Comparison of ENCODE assay signal across 1 cellular context in the genomic region with DNA sequence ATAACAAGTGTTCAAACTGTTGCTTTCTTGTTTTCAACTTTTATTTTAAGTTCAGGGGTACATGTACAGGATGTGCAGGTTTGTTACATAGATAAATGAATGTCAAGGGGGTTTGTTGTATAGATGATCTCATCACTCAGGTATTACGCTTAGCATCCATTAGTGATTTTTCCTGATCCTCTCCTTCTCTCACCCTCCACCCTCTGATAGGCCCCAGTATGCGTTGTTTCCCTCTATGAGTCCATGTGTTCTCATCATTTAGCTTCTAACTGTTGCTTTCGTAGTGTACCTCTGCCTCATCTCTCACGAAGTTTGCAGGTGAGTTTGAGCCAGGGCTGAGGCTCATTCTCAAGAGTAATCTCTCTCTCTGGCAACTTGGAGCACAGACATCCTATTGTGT.
TF ChIP-seq lines count a peak whose summit lies in the region.

No MANE protein-coding gene starts in this region.

TF ChIP-seq in WTC11, 78 proteins besides CTCF, POLR2A, EP300 and RAD21 (continued from another document):
- TF ChIP-seq ZNF416 (CRISPR knock-in tag; IDR thresholded peaks at IDR 0.05) (no peak), NR3C1 (CRISPR knock-in tag; conservative IDR thresholded peaks at IDR 0.05; ENCODE audit: low read depth) (no peak), PREB (CRISPR knock-in tag; IDR thresholded peaks at IDR 0.05; ENCODE audit: borderline replicate concordance) (no peak), SMAD3 (CRISPR knock-in tag; IDR thresholded peaks at IDR 0.05; ENCODE audit: borderline replicate concordance) (no peak), SMAD4 (CRISPR knock-in tag; IDR thresholded peaks at IDR 0.05) (no peak), SOX15 (CRISPR knock-in tag; IDR thresholded peaks at IDR 0.05) (no peak), ZSCAN18 (CRISPR knock-in tag; IDR thresholded peaks at IDR 0.05) (no peak), MYBL2 (CRISPR knock-in tag; IDR thresholded peaks at IDR 0.05) (no peak), AR (CRISPR knock-in tag; IDR thresholded peaks at IDR 0.05) (no peak), E2F5 (CRISPR knock-in tag; IDR thresholded peaks at IDR 0.05) (no peak)
- TF ChIP-seq, protein P1, sequence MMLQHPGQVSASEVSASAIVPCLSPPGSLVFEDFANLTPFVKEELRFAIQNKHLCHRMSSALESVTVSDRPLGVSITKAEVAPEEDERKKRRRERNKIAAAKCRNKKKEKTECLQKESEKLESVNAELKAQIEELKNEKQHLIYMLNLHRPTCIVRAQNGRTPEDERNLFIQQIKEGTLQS (CRISPR knock-in tag; conservative IDR thresholded peaks at IDR 0.05) = no peak
- TF ChIP-seq, protein P2, sequence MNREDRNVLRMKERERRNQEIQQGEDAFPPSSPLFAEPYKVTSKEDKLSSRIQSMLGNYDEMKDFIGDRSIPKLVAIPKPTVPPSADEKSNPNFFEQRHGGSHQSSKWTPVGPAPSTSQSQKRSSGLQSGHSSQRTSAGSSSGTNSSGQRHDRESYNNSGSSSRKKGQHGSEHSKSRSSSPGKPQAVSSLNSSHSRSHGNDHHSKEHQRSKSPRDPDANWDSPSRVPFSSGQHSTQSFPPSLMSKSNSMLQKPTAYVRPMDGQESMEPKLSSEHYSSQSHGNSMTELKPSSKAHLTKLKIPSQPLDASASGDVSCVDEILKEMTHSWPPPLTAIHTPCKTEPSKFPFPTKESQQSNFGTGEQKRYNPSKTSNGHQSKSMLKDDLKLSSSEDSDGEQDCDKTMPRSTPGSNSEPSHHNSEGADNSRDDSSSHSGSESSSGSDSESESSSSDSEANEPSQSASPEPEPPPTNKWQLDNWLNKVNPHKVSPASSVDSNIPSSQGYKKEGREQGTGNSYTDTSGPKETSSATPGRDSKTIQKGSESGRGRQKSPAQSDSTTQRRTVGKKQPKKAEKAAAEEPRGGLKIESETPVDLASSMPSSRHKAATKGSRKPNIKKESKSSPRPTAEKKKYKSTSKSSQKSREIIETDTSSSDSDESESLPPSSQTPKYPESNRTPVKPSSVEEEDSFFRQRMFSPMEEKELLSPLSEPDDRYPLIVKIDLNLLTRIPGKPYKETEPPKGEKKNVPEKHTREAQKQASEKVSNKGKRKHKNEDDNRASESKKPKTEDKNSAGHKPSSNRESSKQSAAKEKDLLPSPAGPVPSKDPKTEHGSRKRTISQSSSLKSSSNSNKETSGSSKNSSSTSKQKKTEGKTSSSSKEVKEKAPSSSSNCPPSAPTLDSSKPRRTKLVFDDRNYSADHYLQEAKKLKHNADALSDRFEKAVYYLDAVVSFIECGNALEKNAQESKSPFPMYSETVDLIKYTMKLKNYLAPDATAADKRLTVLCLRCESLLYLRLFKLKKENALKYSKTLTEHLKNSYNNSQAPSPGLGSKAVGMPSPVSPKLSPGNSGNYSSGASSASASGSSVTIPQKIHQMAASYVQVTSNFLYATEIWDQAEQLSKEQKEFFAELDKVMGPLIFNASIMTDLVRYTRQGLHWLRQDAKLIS (CRISPR knock-in tag; IDR thresholded peaks at IDR 0.05; ENCODE audit: borderline replicate concordance) = no peak
- TF ChIP-seq, protein P3, sequence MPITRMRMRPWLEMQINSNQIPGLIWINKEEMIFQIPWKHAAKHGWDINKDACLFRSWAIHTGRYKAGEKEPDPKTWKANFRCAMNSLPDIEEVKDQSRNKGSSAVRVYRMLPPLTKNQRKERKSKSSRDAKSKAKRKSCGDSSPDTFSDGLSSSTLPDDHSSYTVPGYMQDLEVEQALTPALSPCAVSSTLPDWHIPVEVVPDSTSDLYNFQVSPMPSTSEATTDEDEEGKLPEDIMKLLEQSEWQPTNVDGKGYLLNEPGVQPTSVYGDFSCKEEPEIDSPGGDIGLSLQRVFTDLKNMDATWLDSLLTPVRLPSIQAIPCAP (CRISPR knock-in tag; IDR thresholded peaks at IDR 0.05) = no peak
